24 cellular contexts compared by ENCODE assay signal in genomic region chr3:70488131-70488530, GRCh38.
DNase-seq lines count a peak whose midpoint lies in the region; ATAC-seq, FAIRE-seq and TF ChIP-seq lines count a peak whose summit lies in the region.
"Had no signal": no experiment of that assay in that cellular context is flagged by ENCODE, and none has a peak within 500 bp of the region (broad histone marks: within the 10 kb centered on the region; RNA-seq: fewer than 3 reads in every experiment).

No MANE protein-coding gene starts in this region.

- H3K27me3 ChIP-seq in HUES64 (ENCODE audit: insufficient read depth, low read length) = no peaks in the 10 kb centered on the region
- peaks cover 2 to 8% of the 10 kb centered on the region in 2 experiments for H3K27me3 ChIP-seq in endothelial cell of umbilical vein (ENCODE audit: control insufficient read depth in 2 of 2, insufficient read depth in 2 of 2, low read length in 2 of 2)
- H3K27me3 ChIP-seq: SJCRH30 had no signal

- no peak overlapping the region for H2AFZ ChIP-seq in endothelial cell of umbilical vein (ENCODE audit: low read depth, low read length)

- H3K9me1 ChIP-seq in endothelial cell of umbilical vein (replicated peaks; ENCODE audit: control insufficient read depth, extremely low read depth, insufficient read depth, low read length) = no peaks in the 10 kb centered on the region

- no peak for TF ChIP-seq POLR2A in endothelial cell of umbilical vein (IDR thresholded peaks at IDR 0.05; ENCODE audit: low read depth, low read length)

- DNase-seq in GM04503 (ENCODE audit: low read depth) = peak; percentile 10
- peak; percentile 7 for DNase-seq in endothelial cell of umbilical vein (ENCODE audit: low read depth, low spot score)
- no peak for DNase-seq in retina
- no peak for DNase-seq in DMS153 treated with DMSO at 0.1 percent for 48 hours (lab: John Stamatoyannopoulos, UW; ENCODE audit: unreplicated experiment)
- DNase-seq in HuH-7 (ENCODE audit: low spot score) = no peak
- DNase-seq: ACHN, Karpas-422, MV-4-11, NCI-H1105 treated with DMSO at 0.1 percent for 48 hours, NCI-H1694, NCI-H2081, NCI-H2171 treated with DMSO at 0.1 percent for 48 hours, NCI-H446, OCI-M1, SJCRH30, T-helper 1 cell had no signal

- no peaks in the 10 kb centered on the region for H3K79me2 ChIP-seq in endothelial cell of umbilical vein (ENCODE audit: control insufficient read depth, insufficient read depth, low read length)

- H3K9me3 ChIP-seq in HUES64 (ENCODE audit: insufficient read depth, low read depth, low read length) = no peaks in the 10 kb centered on the region
- no peaks in the 10 kb centered on the region for H3K9me3 ChIP-seq in endothelial cell of umbilical vein (replicated peaks; ENCODE audit: control insufficient read depth, insufficient read depth, low read length)
- H3K9me3 ChIP-seq: SJCRH30 had no signal

- H3K4me3 ChIP-seq in HUES64 (ENCODE audit: low read length) (no peak overlapping the region), endothelial cell of umbilical vein (replicated peaks in 1 of 3; ENCODE audit: insufficient read depth in 1 of 3, low read depth in 1 of 3, low read length in 3 of 3) (no peak overlapping the region)
- H3K4me3 ChIP-seq: SJCRH30 had no signal

- no peak for TF ChIP-seq CTCF in endothelial cell of umbilical vein (IDR thresholded peaks at IDR 0.05; ENCODE audit: extremely low read depth in 1 of 2, insufficient read depth in 1 of 2, low read depth in 1 of 2, low read length in 2 of 2)

- dilution Hi-C loops in endothelial cell of umbilical vein (cut with MboI; ENCODE audit: extremely low pct_ligation_motif_present, low sequenced_read_pairs) = no loop called here

- H3K4me2 ChIP-seq in endothelial cell of umbilical vein (ENCODE audit: insufficient read depth, low read length) = no peak overlapping the region

- CTCF ChIA-PET in endothelial cell of umbilical vein (lab: Charles Lee) = no interaction called here

- POLR2A ChIA-PET in endothelial cell of umbilical vein (lab: Charles Lee) = no interaction called here

- intact Hi-C loops in endothelial cell of umbilical vein (cut with micrococcal nuclease) = no loop called here

- no peak overlapping the region for H3K9ac ChIP-seq in HUES64 (ENCODE audit: low read depth, low read length)
- H3K9ac ChIP-seq in endothelial cell of umbilical vein (replicated peaks; ENCODE audit: extremely low read depth, insufficient read depth, low read length) = no peak overlapping the region

- H3K4me1 ChIP-seq in HUES64 (ENCODE audit: insufficient read depth, low read length) (peaks cover 19% of the 10 kb centered on the region), endothelial cell of umbilical vein (ENCODE audit: control insufficient read depth, extremely low read depth, insufficient read depth, low read length) (no peaks in the 10 kb centered on the region)
- H3K4me1 ChIP-seq: SJCRH30 had no signal

- H3K27ac ChIP-seq in HUES64 (ENCODE audit: low read depth, low read length) = peak overlapping the region; percentile 11; the same call in 1 of the 2 replicates
- no peak overlapping the region for H3K27ac ChIP-seq in endothelial cell of umbilical vein (ENCODE audit: insufficient read depth, low read depth, low read length)
- H3K27ac ChIP-seq: C4-2B, HL-60, SJCRH30 had no signal

- no TSS peak for BruUV-seq in endothelial cell of umbilical vein (replicated peaks; lab: Mats Ljungman, UMichigan)

- no peak for FAIRE-seq in endothelial cell of umbilical vein (lab: Jason Lieb, UNC)
- FAIRE-seq: D721Med, GM12892, H54, RCC 7860 had no signal

- H3K36me3 ChIP-seq in HUES64 (ENCODE audit: insufficient read depth, low read length) (no peaks in the 10 kb centered on the region), endothelial cell of umbilical vein (ENCODE audit: control insufficient read depth in 2 of 2, extremely low read depth in 1 of 2, insufficient read depth in 2 of 2, low read length in 2 of 2) (no peaks in the 10 kb centered on the region)
- H3K36me3 ChIP-seq: SJCRH30 had no signal

- WGBS in HUES64 = 78% methylated on average over 5 of the region's 5 CpGs

- H4K20me1 ChIP-seq in endothelial cell of umbilical vein (replicated peaks; ENCODE audit: control insufficient read depth, extremely low read depth, insufficient read depth, low read length) = no peaks in the 10 kb centered on the region

- ATAC-seq in HG02852 (IDR thresholded peaks at IDR 0.05; ENCODE audit: unreplicated experiment) = no peak

TF ChIP-seq in endothelial cell of umbilical vein, 7 proteins besides CTCF, POLR2A, EP300 and RAD21:
- TF ChIP-seq MAX (IDR thresholded peaks at IDR 0.05; ENCODE audit: insufficient read depth, insufficient read length) (no peak), JUN (IDR thresholded peaks at IDR 0.05; ENCODE audit: borderline replicate concordance, insufficient read depth, insufficient read length, low read depth) (peak; percentile 11)

Comparison
In these comparisons a context has a peak if more than half of its experiments do, and no peak if none do; other contexts are left out.
1. DNase-seq: peak in GM04503 (single experiment) and endothelial cell of umbilical vein (single experiment); none in retina (single experiment), DMS153 treated with DMSO at 0.1 percent for 48 hours (single experiment) and HuH-7 (single experiment).